ENCODE assay signal across 16 cellular contexts in genomic region chr15:90348456-90348855, GRCh38.
"Had no signal": no experiment of that assay in that cellular context is flagged by ENCODE, and none has a peak within 500 bp of the region (broad histone marks: within the 10 kb centered on the region; RNA-seq: fewer than 3 reads in every experiment).

No MANE protein-coding gene starts in this region.

- DNase-seq: effector memory CD8-positive, alpha-beta T cell; erythroblast; foreskin melanocyte; hippocampal formation; natural killer cell; stimulated activated CD4-positive, alpha-beta T cell treated with anti-CD3 and anti-CD28 coated beads, Interleukin-4, amount 100 ng/mL, for 1 hour; stimulated activated CD8-positive, alpha-beta memory T cell treated with anti-CD3 and anti-CD28 coated beads, Interleukin-4, amount 100 ng/mL, for 48 hours; tibial artery; uterus had no signal

- H3K4me3 ChIP-seq: heart left ventricle, right atrium auricular region, smooth muscle cell, tibial artery, upper lobe of left lung, uterus had no signal

- H3K27me3 ChIP-seq: heart left ventricle, right atrium auricular region, tibial artery, upper lobe of left lung, uterus had no signal

- ATAC-seq: effector memory CD8-positive, alpha-beta T cell; heart left ventricle; left lobe of liver; natural killer cell; stimulated activated effector memory CD8-positive, alpha-beta T cell treated with anti-CD3 and anti-CD28 coated beads, Interleukin-12 subunit alpha, Interleukin-12 subunit beta, amount 100 ng/mL, for 72 hours had no signal

- H3K4me2 ChIP-seq: smooth muscle cell had no signal

- H3K9me3 ChIP-seq: heart left ventricle, right atrium auricular region, tibial artery, upper lobe of left lung, uterus had no signal

- H3K36me3 ChIP-seq: heart left ventricle, right atrium auricular region, tibial artery, upper lobe of left lung, uterus had no signal

- H3K4me1 ChIP-seq: uterus had no signal

- H3K27ac ChIP-seq: heart left ventricle, right atrium auricular region, tibial artery, upper lobe of left lung had no signal

- FAIRE-seq: islet of Langerhans had no signal
